Comparison of ENCODE assay signal across 8 cellular contexts in genomic region chr17:3722716-3723115, GRCh38. TPM values are rescaled to one million over a fixed set of nuclear protein-coding genes. Genes with fewer than 3 reads are reported as not detected.
DNase-seq lines count a peak whose midpoint lies in the region; ATAC-seq and TF ChIP-seq lines count a peak whose summit lies in the region.

No MANE protein-coding gene starts in this region.

- H4K91ac ChIP-seq in H9 (ENCODE audit: insufficient read length, low read depth, low read length), result no peak overlapping the region

- no CpG with 5 or more reads among the region's 6 CpGs for WGBS in H9 (ENCODE audit: extremely low coverage, insufficient read length, low lambda C conversion rate)
- WGBS in right cardiac atrium, result 23% methylated on average over 6 of the region's 6 CpGs

- H2BK120ac ChIP-seq in H9 (ENCODE audit: low read depth, low read length, poor library complexity, severe bottlenecking), result no peak overlapping the region

- no peak overlapping the region for H2BK12ac ChIP-seq in H9 (ENCODE audit: insufficient read length, low read depth, low read length)

- no peak overlapping the region for H3T11ph ChIP-seq in H9 (ENCODE audit: low read length)

- no peaks in the 10 kb centered on the region for H3K27me3 Mint-ChIP-seq in H9 (ENCODE audit: low read depth)
- H3K27me3 Mint-ChIP-seq in activated CD4-positive, alpha-beta memory T cell treated with anti-CD3 and anti-CD28 coated beads, Interleukin-2, amount 10 ng/mL, durations not matched to agents 7 days and 5 days, result no peaks in the 10 kb centered on the region

- H2AFZ ChIP-seq in H9 (ENCODE audit: low read length), result no peak overlapping the region

- peak overlapping the region; percentile 94 for H3K4me3 Mint-ChIP-seq in H9
- H3K4me3 Mint-ChIP-seq in activated CD4-positive, alpha-beta memory T cell treated with anti-CD3 and anti-CD28 coated beads, Interleukin-2, amount 10 ng/mL, durations not matched to agents 7 days and 5 days, result peak overlapping the region; percentile 79

- H3K79me2 ChIP-seq in H9 (ENCODE audit: insufficient read depth, low read length), result peaks cover 8% of the 10 kb centered on the region; the same call in 1 of the 2 replicates

- POLR2A ChIA-PET in activated CD4-positive, alpha-beta memory T cell treated with anti-CD3 and anti-CD28 coated beads, Interleukin-2, amount 10 ng/mL, durations not matched to agents 7 days and 5 days (lab: Charles Lee), result interaction anchor here (0.8 to 3.2 kb wide), 14 partner anchors 10 to 171 kb away, joined by 3 to 41 read pairs (median 6); partner anchors contain the start of genes EMC6, P2RX5 and TAX1BP3

- peaks cover 17 to 25% of the 10 kb centered on the region in 2 experiments for H3K4me1 Mint-ChIP-seq in H9
- peaks cover 66% of the 10 kb centered on the region for H3K4me1 Mint-ChIP-seq in activated CD4-positive, alpha-beta memory T cell treated with anti-CD3 and anti-CD28 coated beads, Interleukin-2, amount 10 ng/mL, durations not matched to agents 7 days and 5 days

- H3K23ac ChIP-seq in H9 (ENCODE audit: insufficient read length, low read depth, low read length), result no peak overlapping the region

- no peak overlapping the region for H3K56ac ChIP-seq in H9 (ENCODE audit: insufficient read length, low read depth, low read length)

- peaks cover 31 to 50% (median 48%) of the 10 kb centered on the region in 3 experiments for H3K36me3 Mint-ChIP-seq in H9 (ENCODE audit: insufficient read depth in 1 of 3, low read depth in 3 of 3)
- H3K36me3 Mint-ChIP-seq in activated CD4-positive, alpha-beta memory T cell treated with anti-CD3 and anti-CD28 coated beads, Interleukin-2, amount 10 ng/mL, durations not matched to agents 7 days and 5 days (ENCODE audit: low read depth), result peaks cover 71% of the 10 kb centered on the region

- no peak overlapping the region for H2BK20ac ChIP-seq in H9 (ENCODE audit: low read depth, low read length, poor library complexity, severe bottlenecking)

- H3K27ac Mint-ChIP-seq in H9, result peak overlapping the region in 1 of 3 experiments; percentile 38; a peak in 1 of 7 replicates
- peak overlapping the region; percentile 68 for H3K27ac Mint-ChIP-seq in activated CD4-positive, alpha-beta memory T cell treated with anti-CD3 and anti-CD28 coated beads, Interleukin-2, amount 10 ng/mL, durations not matched to agents 7 days and 5 days

- H4K8ac ChIP-seq in H9 (replicated peaks; ENCODE audit: insufficient read length, low read depth, low read length), result no peak overlapping the region

- CTCF ChIA-PET in activated CD4-positive, alpha-beta memory T cell treated with anti-CD3 and anti-CD28 coated beads, Interleukin-2, amount 10 ng/mL, durations not matched to agents 7 days and 5 days (lab: Charles Lee), result interaction anchor here (0.5 to 3.3 kb wide), 11 partner anchors 10 to 123 kb away, joined by 4 to 23 read pairs (median 10); partner anchors contain the start of genes CTNS, NCBP3, P2RX5 and SHPK

- H3K4me1 ChIP-seq in H9 (ENCODE audit: insufficient read depth, low read length), result no peaks in the 10 kb centered on the region
- H3K4me1 ChIP-seq in right cardiac atrium (ENCODE audit: control insufficient read depth, insufficient read depth, low read length), result peaks cover 3% of the 10 kb centered on the region

- H2BK5ac ChIP-seq in H9 (ENCODE audit: insufficient read length, low read length), result no peak overlapping the region

- peaks cover 6% of the 10 kb centered on the region for H3K79me1 ChIP-seq in H9 (ENCODE audit: insufficient read depth, low read depth, low read length, poor library complexity, severe bottlenecking)

- H2AK5ac ChIP-seq in H9 (ENCODE audit: insufficient read length, low read length), result no peak overlapping the region

- DNase-seq in H9 (no peak), right cardiac atrium (no peak), NCI-H82 (lab: John Stamatoyannopoulos, UW) (no peak), NCI-H82 treated with DMSO at 0.1 percent for 48 hours (lab: John Stamatoyannopoulos, UW; ENCODE audit: unreplicated experiment) (no peak), GOT3 (lab: John Stamatoyannopoulos, UW) (no peak), cortex of kidney (lab: John Stamatoyannopoulos, UW) (no peak)
- DNase-seq in activated CD4-positive, alpha-beta memory T cell treated with anti-CD3 and anti-CD28 coated beads, Interleukin-2, amount 10 ng/mL, durations not matched to agents 7 days and 5 days, result no peak

- no peak for TF ChIP-seq CTCF in H9 (conservative IDR thresholded peaks at IDR 0.05)

- intact Hi-C loops in right cardiac atrium (cut with DNase I), result no loop called here

- H4K20me1 ChIP-seq in H9 (ENCODE audit: control insufficient read depth, insufficient read depth, insufficient read length), result no peaks in the 10 kb centered on the region

- H3K9me3 Mint-ChIP-seq in H9, result no peaks in the 10 kb centered on the region
- no peaks in the 10 kb centered on the region for H3K9me3 Mint-ChIP-seq in activated CD4-positive, alpha-beta memory T cell treated with anti-CD3 and anti-CD28 coated beads, Interleukin-2, amount 10 ng/mL, durations not matched to agents 7 days and 5 days

- H3K14ac ChIP-seq in H9 (ENCODE audit: insufficient read depth, low read length), result no peak overlapping the region

- no peak overlapping the region for H3K4ac ChIP-seq in H9 (ENCODE audit: low read depth, low read length)

- H3K4me2 ChIP-seq in H9 (ENCODE audit: insufficient read depth, insufficient read length, low read length), result peak overlapping the region; percentile 89

- no peak overlapping the region for H2BK15ac ChIP-seq in H9 (ENCODE audit: low read depth, low read length)

- H3K9me3 ChIP-seq in H9 (ENCODE audit: control insufficient read depth, low read depth, low read length) (no peaks in the 10 kb centered on the region), right cardiac atrium (ENCODE audit: control insufficient read depth, low read length) (no peaks in the 10 kb centered on the region)

- ATAC-seq in right cardiac atrium, result peak in 1 of 2 donors; percentile 2

- H3K4me3 ChIP-seq in right cardiac atrium (ENCODE audit: low read length) (peak overlapping the region; percentile 66), skin epidermis (peak overlapping the region; percentile 68 to 95 (median 74))

- no peak overlapping the region for H4K5ac ChIP-seq in H9 (ENCODE audit: insufficient read length, low read depth, low read length)

- H3K9ac ChIP-seq in H9 (ENCODE audit: extremely low read depth, insufficient read length, low read length), result peak overlapping the region; percentile 93

- no peak overlapping the region for H3K27ac ChIP-seq in H9 (ENCODE audit: insufficient read length, low read depth, low read length)
- H3K27ac ChIP-seq in right cardiac atrium (ENCODE audit: low read length), result peak overlapping the region; percentile 30
- peak overlapping the region in 18 of 21 experiments; percentile 81 to 96 (median 90) for H3K27ac ChIP-seq in skin epidermis

- peaks cover 11% of the 10 kb centered on the region for H3K23me2 ChIP-seq in H9 (ENCODE audit: insufficient read length, low read depth, low read length, poor library complexity, severe bottlenecking)

- no peaks in the 10 kb centered on the region for H3K27me3 ChIP-seq in H9 (ENCODE audit: insufficient read depth, low read length)
- no peaks in the 10 kb centered on the region for H3K27me3 ChIP-seq in right cardiac atrium (ENCODE audit: control insufficient read depth, insufficient read depth)

- H3K18ac ChIP-seq in H9 (ENCODE audit: insufficient read length, low read depth, low read length), result no peak overlapping the region

RNA-seq across cellular contexts. Expression of gene HASPIN, which starts 1.0 kb away (rescaled TPM):
- total RNA-seq in H9 (2021) (26.6 and 26.7 TPM in 2 replicates), right cardiac atrium (under 1 TPM; 0.11 to 0.29 (median 0.19) TPM)
- total RNA-seq in activated CD4-positive, alpha-beta memory T cell treated with anti-CD3 and anti-CD28 coated beads, Interleukin-2, amount 10 ng/mL, durations not matched to agents 7 days and 5 days, result 10 to 100 TPM; 23.8 to 25.2 TPM
- 0.11 TPM for polyA plus RNA-seq in right cardiac atrium

RNA-seq across cellular contexts. Expression of gene P2RX5, which starts 26.8 kb away (rescaled TPM):
- 4.2 and 4.7 TPM in 2 replicates for total RNA-seq in H9 (2021)
- total RNA-seq in activated CD4-positive, alpha-beta memory T cell treated with anti-CD3 and anti-CD28 coated beads, Interleukin-2, amount 10 ng/mL, durations not matched to agents 7 days and 5 days, result 10 to 100 TPM; 30.8 to 31.1 TPM
- total RNA-seq in right cardiac atrium, result 10 to 100 TPM in 1 of 4 donors, 1 to 10 TPM in 3; 5.8 to 12.5 (median 8.2) TPM
- 9.1 TPM for polyA plus RNA-seq in right cardiac atrium

RNA-seq across cellular contexts. Expression of gene EMC6, which starts 54.1 kb away (rescaled TPM):
- total RNA-seq in H9 (2021), result 70.7 and 72.2 TPM in 2 replicates
- 10 to 100 TPM; 40.4 to 41.6 TPM for total RNA-seq in activated CD4-positive, alpha-beta memory T cell treated with anti-CD3 and anti-CD28 coated beads, Interleukin-2, amount 10 ng/mL, durations not matched to agents 7 days and 5 days
- total RNA-seq in right cardiac atrium, result 10 to 100 TPM; 55.2 to 59.7 (median 56.4) TPM
- polyA plus RNA-seq in right cardiac atrium, result 137 TPM

RNA-seq across cellular contexts. Expression of gene TAX1BP3, which starts 54.3 kb away (rescaled TPM):
- total RNA-seq in H9 (2021), result 76.3 and 79.2 TPM in 2 replicates
- 10 to 100 TPM; 23.2 to 25.0 TPM for total RNA-seq in activated CD4-positive, alpha-beta memory T cell treated with anti-CD3 and anti-CD28 coated beads, Interleukin-2, amount 10 ng/mL, durations not matched to agents 7 days and 5 days
- total RNA-seq in right cardiac atrium, result 100 to 1,000 TPM; 156 to 184 (median 181) TPM
- 248 TPM for polyA plus RNA-seq in right cardiac atrium

Comparison
In these comparisons a context has a peak if more than half of its experiments do, and no peak if none do; other contexts are left out.
1. RNA of gene HASPIN, which starts 1.0 kb away (total RNA-seq): 26.6 to 26.7 TPM in H9 and 23.8 to 25.2 TPM in activated CD4-positive, alpha-beta memory T cell treated with anti-CD3 and anti-CD28 coated beads, Interleukin-2, amount 10 ng/mL, durations not matched to agents 7 days and 5 days; 0.11 to 0.29 TPM in right cardiac atrium; every median in the first group is over 10 times any median in the second.